17 cellular contexts compared by ENCODE assay signal in the genomic region with DNA sequence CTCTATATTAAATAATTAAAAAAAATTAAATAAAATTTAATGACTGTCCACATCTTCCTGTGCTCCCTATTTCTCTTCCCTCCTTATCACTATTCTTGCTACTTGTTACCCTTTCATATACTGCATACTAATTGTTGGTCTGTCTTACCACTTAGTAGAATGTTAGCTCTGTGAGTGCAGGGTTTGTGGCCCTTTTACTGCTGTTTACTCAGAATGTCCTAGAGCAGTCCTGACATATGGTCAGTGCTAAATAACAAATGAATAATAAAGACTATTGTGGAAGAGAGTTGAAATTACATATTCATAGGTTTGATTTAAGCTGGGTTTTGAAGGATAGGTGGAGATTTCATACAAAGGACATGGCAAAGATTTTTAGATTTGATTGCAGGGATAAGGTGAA. TPM values are rescaled to one million over a fixed set of nuclear protein-coding genes. Genes with fewer than 3 reads are reported as not detected.
DNase-seq lines count a peak whose midpoint lies in the region; ATAC-seq and TF ChIP-seq lines count a peak whose summit lies in the region.
"Had no signal": no experiment of that assay in that cellular context is flagged by ENCODE, and none has a peak within 500 bp of the region (broad histone marks: within the 10 kb centered on the region; RNA-seq: fewer than 3 reads in every experiment).

No MANE protein-coding gene starts in this region.

- DNase-seq in H9 (no peak), SK-N-MC (ENCODE audit: low read depth, low spot score) (no peak), SIG-M5 (lab: John Stamatoyannopoulos, UW) (no peak)
- DNase-seq in activated CD4-positive, alpha-beta T cell treated with anti-CD3 and anti-CD28 coated beads for 36 hours, result no peak
- DNase-seq: AML-193, DMS79 treated with DMSO at 0.1 percent for 48 hours, KBM-7, MV-4-11, NCI-H187, NCI-H226, NCI-H524 had no signal

- CTCF ChIA-PET in activated CD4-positive, alpha-beta T cell treated with anti-CD3 and anti-CD28 coated beads for 36 hours (lab: Charles Lee), result interaction anchor here (0.6 to 1.1 kb wide), 2 partner anchors 16 to 182 kb away, joined by 3 read pairs; no protein-coding TSS in a partner anchor

- no peaks in the 10 kb centered on the region for H4K20me1 ChIP-seq in H9 (ENCODE audit: control insufficient read depth, insufficient read depth, insufficient read length)

- H2AFZ ChIP-seq in H9 (ENCODE audit: low read length), result no peak overlapping the region

- H3K27me3 ChIP-seq in H9 (ENCODE audit: insufficient read depth, low read length), result no peaks in the 10 kb centered on the region
- no peaks in the 10 kb centered on the region for H3K27me3 ChIP-seq in HUES64 (ENCODE audit: insufficient read depth, low read length)
- no peaks in the 10 kb centered on the region for H3K27me3 ChIP-seq in skeletal muscle tissue (ENCODE audit: control insufficient read depth in 3 of 3, insufficient read depth in 3 of 3, low read length in 3 of 3)

- no peaks in the 10 kb centered on the region for H3K9me3 Mint-ChIP-seq in H9
- H3K9me3 Mint-ChIP-seq in activated CD4-positive, alpha-beta T cell treated with anti-CD3 and anti-CD28 coated beads for 36 hours (ENCODE audit: low read depth), result no peaks in the 10 kb centered on the region

- intact Hi-C loops in activated CD4-positive, alpha-beta T cell treated with anti-CD3 and anti-CD28 coated beads for 36 hours (cut with DNase I, micrococcal nuclease), result no loop called here

- no peak for ATAC-seq in activated CD4-positive, alpha-beta T cell treated with anti-CD3 and anti-CD28 coated beads for 36 hours
- ATAC-seq in GM21717 (IDR thresholded peaks at IDR 0.05; ENCODE audit: unreplicated experiment), result no peak

- H3K9ac ChIP-seq in H9 (ENCODE audit: extremely low read depth, insufficient read length, low read length), result no peak overlapping the region
- H3K9ac ChIP-seq in HUES64 (ENCODE audit: low read depth, low read length), result no peak overlapping the region
- H3K9ac ChIP-seq in SK-N-MC (ENCODE audit: insufficient read length), result no peak overlapping the region
- H3K9ac ChIP-seq in skeletal muscle tissue (ENCODE audit: low read depth in 1 of 3, low read length in 3 of 3), result no peak overlapping the region

- no peak overlapping the region for H3K14ac ChIP-seq in H9 (ENCODE audit: insufficient read depth, low read length)

- H3K36me3 Mint-ChIP-seq in H9 (ENCODE audit: insufficient read depth in 1 of 3, low read depth in 3 of 3), result peaks cover 0 to 4% (median 2%) of the 10 kb centered on the region in 3 experiments; a peak in 1 of 7 replicates
- H3K36me3 Mint-ChIP-seq in activated CD4-positive, alpha-beta T cell treated with anti-CD3 and anti-CD28 coated beads for 36 hours (ENCODE audit: low read depth), result peaks cover 8% of the 10 kb centered on the region

- H3K23me2 ChIP-seq in H9 (ENCODE audit: insufficient read length, low read depth, low read length, poor library complexity, severe bottlenecking), result no peaks in the 10 kb centered on the region

- POLR2A ChIA-PET in activated CD4-positive, alpha-beta T cell treated with anti-CD3 and anti-CD28 coated beads for 36 hours (lab: Charles Lee), result no interaction called here

- H3K27ac ChIP-seq in H9 (ENCODE audit: insufficient read length, low read depth, low read length) (peak overlapping the region; percentile 44), HUES64 (ENCODE audit: low read depth, low read length) (peak overlapping the region; percentile 20; the same call in 1 of the 2 replicates), SK-N-MC (peak overlapping the region; percentile 29), skeletal muscle tissue (ENCODE audit: low read depth, low read length) (peak overlapping the region; percentile 1)
- H3K27ac ChIP-seq: C4-2B, HL-60 had no signal

- H3K4ac ChIP-seq in H9 (ENCODE audit: low read depth, low read length), result no peak overlapping the region

- peaks cover 10% of the 10 kb centered on the region; the same call in 1 of the 2 replicates for H3K4me1 ChIP-seq in H9 (ENCODE audit: insufficient read depth, low read length)
- peaks cover 83% of the 10 kb centered on the region for H3K4me1 ChIP-seq in HUES64 (ENCODE audit: insufficient read depth, low read length)
- peaks cover 18 to 20% (median 19%) of the 10 kb centered on the region in 3 donors for H3K4me1 ChIP-seq in skeletal muscle tissue (ENCODE audit: control insufficient read depth in 3 of 3, insufficient read depth in 3 of 3, low read length in 3 of 3)

- H3K18ac ChIP-seq in H9 (ENCODE audit: insufficient read length, low read depth, low read length), result no peak overlapping the region

- no peak overlapping the region for H2BK12ac ChIP-seq in H9 (ENCODE audit: insufficient read length, low read depth, low read length)

- H2BK20ac ChIP-seq in H9 (ENCODE audit: low read depth, low read length, poor library complexity, severe bottlenecking), result no peak overlapping the region

- H4K5ac ChIP-seq in H9 (ENCODE audit: insufficient read length, low read depth, low read length), result no peak overlapping the region

- H3K4me2 ChIP-seq in H9 (ENCODE audit: insufficient read depth, insufficient read length, low read length), result no peak overlapping the region

- peaks cover 27 to 32% of the 10 kb centered on the region in 2 experiments for H3K4me1 Mint-ChIP-seq in H9
- peaks cover 31% of the 10 kb centered on the region for H3K4me1 Mint-ChIP-seq in activated CD4-positive, alpha-beta T cell treated with anti-CD3 and anti-CD28 coated beads for 36 hours

- H3K9me3 ChIP-seq in H9 (ENCODE audit: control insufficient read depth, low read depth, low read length), result no peaks in the 10 kb centered on the region
- H3K9me3 ChIP-seq in HUES64 (ENCODE audit: insufficient read depth, low read depth, low read length), result no peaks in the 10 kb centered on the region
- H3K9me3 ChIP-seq in SK-N-MC (ENCODE audit: low read depth, low read length), result no peaks in the 10 kb centered on the region
- no peaks in the 10 kb centered on the region for H3K9me3 ChIP-seq in skeletal muscle tissue (ENCODE audit: control insufficient read depth in 3 of 3, low read length in 3 of 3)
- H3K9me3 ChIP-seq: HAP-1 had no signal

- H3K4me3 ChIP-seq in HUES64 (ENCODE audit: low read length) (no peak overlapping the region), SK-N-MC (no peak overlapping the region), skeletal muscle tissue (ENCODE audit: low read length in 3 of 3) (no peak overlapping the region)
- H3K4me3 ChIP-seq: HAP-1 had no signal

- peaks cover 22% of the 10 kb centered on the region; the same call in 1 of the 2 replicates for H3K79me2 ChIP-seq in H9 (ENCODE audit: insufficient read depth, low read length)

- H2BK120ac ChIP-seq in H9 (ENCODE audit: low read depth, low read length, poor library complexity, severe bottlenecking), result no peak overlapping the region

- H3K4me3 Mint-ChIP-seq in H9, result no peak overlapping the region
- H3K4me3 Mint-ChIP-seq in activated CD4-positive, alpha-beta T cell treated with anti-CD3 and anti-CD28 coated beads for 36 hours, result no peak overlapping the region

- H3K79me1 ChIP-seq in H9 (ENCODE audit: insufficient read depth, low read depth, low read length, poor library complexity, severe bottlenecking), result no peaks in the 10 kb centered on the region

- no peaks in the 10 kb centered on the region for H3K27me3 Mint-ChIP-seq in H9 (ENCODE audit: low read depth)
- no peaks in the 10 kb centered on the region for H3K27me3 Mint-ChIP-seq in activated CD4-positive, alpha-beta T cell treated with anti-CD3 and anti-CD28 coated beads for 36 hours

- H4K8ac ChIP-seq in H9 (replicated peaks; ENCODE audit: insufficient read length, low read depth, low read length), result no peak overlapping the region

- H2AK5ac ChIP-seq in H9 (ENCODE audit: insufficient read length, low read length), result no peak overlapping the region

- H3K23ac ChIP-seq in H9 (ENCODE audit: insufficient read length, low read depth, low read length), result no peak overlapping the region

- TF ChIP-seq CTCF in H9 (conservative IDR thresholded peaks at IDR 0.05), result no peak

- H3T11ph ChIP-seq in H9 (ENCODE audit: low read length), result no peak overlapping the region

- no peak overlapping the region for H3K56ac ChIP-seq in H9 (ENCODE audit: insufficient read length, low read depth, low read length)

- H4K91ac ChIP-seq in H9 (ENCODE audit: insufficient read length, low read depth, low read length), result no peak overlapping the region

- no peak overlapping the region for H2BK15ac ChIP-seq in H9 (ENCODE audit: low read depth, low read length)

- H3K27ac Mint-ChIP-seq in H9, result no peak overlapping the region
- H3K27ac Mint-ChIP-seq in activated CD4-positive, alpha-beta T cell treated with anti-CD3 and anti-CD28 coated beads for 36 hours, result no peak overlapping the region

- H3K36me3 ChIP-seq in HUES64 (ENCODE audit: insufficient read depth, low read length) (no peaks in the 10 kb centered on the region), SK-N-MC (ENCODE audit: insufficient read depth, low read length) (peaks cover 21% of the 10 kb centered on the region), skeletal muscle tissue (ENCODE audit: control insufficient read depth in 3 of 3, insufficient read depth in 3 of 3, low read length in 3 of 3) (no peaks in the 10 kb centered on the region)
- H3K36me3 ChIP-seq: HAP-1 had no signal

- no peak overlapping the region for H2BK5ac ChIP-seq in H9 (ENCODE audit: insufficient read length, low read length)

RNA-seq across cellular contexts. Expression of gene KTN1, which starts 24.5 kb away (rescaled TPM):
- total RNA-seq in H9 (2021) (122 and 128 TPM in 2 replicates), skeletal muscle tissue (72.0 TPM)
- 90.4 TPM for polyA plus RNA-seq in HUES64 (2013, experiment 1 of 2)
- polyA plus RNA-seq in HUES64 (2013, experiment 2 of 2), result 98.9 TPM
- total RNA-seq in activated CD4-positive, alpha-beta T cell treated with anti-CD3 and anti-CD28 coated beads for 36 hours, result 100 to 1,000 TPM; 117 to 138 TPM
